8 cellular contexts compared by ENCODE assay signal in the genomic region with DNA sequence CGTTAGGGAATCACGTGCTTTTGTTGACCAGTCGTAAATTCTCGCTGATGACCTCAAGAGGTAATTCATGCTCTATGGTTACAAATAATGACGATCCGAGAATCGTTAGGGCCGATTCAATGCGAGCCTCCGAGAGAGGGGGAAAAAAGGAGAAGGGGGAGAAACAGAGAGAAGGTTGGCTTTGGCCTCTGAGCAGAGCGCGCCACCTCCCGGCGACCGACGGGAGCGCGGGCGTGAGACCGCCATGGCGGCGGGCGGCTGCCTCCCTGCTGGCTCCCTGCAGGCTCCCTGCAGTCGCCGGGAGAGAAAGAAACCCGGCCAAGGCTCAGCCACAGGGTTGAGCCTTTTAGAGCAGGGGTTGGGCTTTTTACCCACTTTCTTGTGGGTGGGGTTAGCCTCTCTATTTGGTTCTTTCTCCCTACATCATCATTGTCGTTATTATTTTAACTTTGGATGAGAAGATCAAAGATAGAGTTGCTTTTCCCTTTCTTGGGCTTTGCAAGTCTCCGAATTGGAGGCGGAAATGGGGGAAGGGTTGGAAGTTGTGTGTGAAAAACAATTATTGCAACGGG. TPM values are rescaled to one million over a fixed set of nuclear protein-coding genes. Genes with fewer than 3 reads are reported as not detected.
DNase-seq lines count a peak whose midpoint lies in the region; ATAC-seq, FAIRE-seq and TF ChIP-seq lines count a peak whose summit lies in the region.

No MANE protein-coding gene starts in this region.

- H3K36me3 Mint-ChIP-seq in activated T-helper 1 cell treated with anti-CD3 and anti-CD28 coated beads, Interleukin-12 subunit alpha, Interleukin-12 subunit beta, Interleukin-2, Interleukin-4 antibody, amounts not matched to agents 30 ng/mL and 10 ng/mL and 1 ng/mL, durations not matched to agents 14 hours and 24 hours and 36 hours (ENCODE audit: low read depth): peaks cover 7% of the 10 kb centered on the region

- no peaks in the 10 kb centered on the region for H3K9me3 Mint-ChIP-seq in activated T-helper 1 cell treated with anti-CD3 and anti-CD28 coated beads, Interleukin-12 subunit alpha, Interleukin-12 subunit beta, Interleukin-2, Interleukin-4 antibody, amounts not matched to agents 30 ng/mL and 10 ng/mL and 1 ng/mL, durations not matched to agents 14 hours and 24 hours and 36 hours

- H3K36me3 ChIP-seq in trophoblast cell (ENCODE audit: control insufficient read depth in 1 of 2, insufficient read depth in 2 of 2, low read length in 2 of 2): peaks cover 3 to 10% of the 10 kb centered on the region in 2 experiments

- WGBS in trophoblast cell (ENCODE audit: extremely low coverage, insufficient coverage, insufficient read length): no CpG with 5 or more reads among the region's 30 CpGs

- no peak overlapping the region for H4K12ac ChIP-seq in trophoblast cell (ENCODE audit: low read depth, low read length)

- peaks cover 11% of the 10 kb centered on the region for H3K79me2 ChIP-seq in trophoblast cell (ENCODE audit: control insufficient read depth, insufficient read depth, low read length, poor library complexity)

- no peak overlapping the region for H2AFZ ChIP-seq in trophoblast cell (ENCODE audit: insufficient read depth, low read length, poor library complexity)

- no peak overlapping the region for H3K18ac ChIP-seq in trophoblast cell (ENCODE audit: low read length)

- peak overlapping the region; percentile 35 for H2BK5ac ChIP-seq in trophoblast cell (ENCODE audit: low read depth, low read length, poor library complexity)

- H2AK5ac ChIP-seq in trophoblast cell (ENCODE audit: low read length): no peak overlapping the region

- FAIRE-seq in urothelium cell line (lab: Jason Lieb, UNC): no peak

- H3K23ac ChIP-seq in trophoblast cell (ENCODE audit: low read length): no peak overlapping the region

- DNase-seq in DMS53 treated with DMSO at 0.1 percent for 48 hours (lab: John Stamatoyannopoulos, UW; ENCODE audit: unreplicated experiment) (peak; percentile 57), RKO (ENCODE audit: low spot score) (peak; percentile 52), foreskin fibroblast (peak; percentile 46 to 84), trophoblast cell (peak; percentile 80 to 86), urothelium cell line (ENCODE audit: low spot score) (peak; percentile 82)
- DNase-seq in Jurkat, Clone E6-1 (ENCODE audit: low read depth, low spot score): peak; percentile 57
- peak; percentile 79 for DNase-seq in activated T-helper 1 cell treated with anti-CD3 and anti-CD28 coated beads, Interleukin-12 subunit alpha, Interleukin-12 subunit beta, Interleukin-2, Interleukin-4 antibody, amounts not matched to agents 30 ng/mL and 10 ng/mL and 1 ng/mL, durations not matched to agents 14 hours and 24 hours and 36 hours (ENCODE audit: low spot score)

- H4K91ac ChIP-seq in trophoblast cell (ENCODE audit: low read depth, low read length): no peak overlapping the region

- peaks cover 75% of the 10 kb centered on the region for H3K27me3 Mint-ChIP-seq in activated T-helper 1 cell treated with anti-CD3 and anti-CD28 coated beads, Interleukin-12 subunit alpha, Interleukin-12 subunit beta, Interleukin-2, Interleukin-4 antibody, amounts not matched to agents 30 ng/mL and 10 ng/mL and 1 ng/mL, durations not matched to agents 14 hours and 24 hours and 36 hours (ENCODE audit: insufficient read depth)

- peaks cover 27% of the 10 kb centered on the region for H3K79me1 ChIP-seq in trophoblast cell (ENCODE audit: low read length)

- peak overlapping the region; percentile 49 for H3K27ac ChIP-seq in trophoblast cell (ENCODE audit: low read depth, low read length)

- H2BK12ac ChIP-seq in trophoblast cell (ENCODE audit: low read length): no peak overlapping the region

- peak overlapping the region; percentile 48 for H3K4me2 ChIP-seq in trophoblast cell (ENCODE audit: low read length)

- H3K9ac ChIP-seq in trophoblast cell (ENCODE audit: low read length): no peak overlapping the region

- H3K9me3 ChIP-seq in trophoblast cell (ENCODE audit: insufficient read depth, low read depth, low read length): no peaks in the 10 kb centered on the region

- H3K27ac Mint-ChIP-seq in activated T-helper 1 cell treated with anti-CD3 and anti-CD28 coated beads, Interleukin-12 subunit alpha, Interleukin-12 subunit beta, Interleukin-2, Interleukin-4 antibody, amounts not matched to agents 30 ng/mL and 10 ng/mL and 1 ng/mL, durations not matched to agents 14 hours and 24 hours and 36 hours: no peak overlapping the region

- no peak overlapping the region for H3K4ac ChIP-seq in trophoblast cell (ENCODE audit: low read depth, low read length)

- peak overlapping the region; percentile 49 for H3K4me3 ChIP-seq in Jurkat, Clone E6-1 (ENCODE audit: low read length)
- no peak overlapping the region for H3K4me3 ChIP-seq in foreskin fibroblast (ENCODE audit: low read depth in 1 of 2, low read length in 2 of 2)
- no peak overlapping the region for H3K4me3 ChIP-seq in trophoblast cell (ENCODE audit: low read depth, low read length)

- no peak overlapping the region for H2BK120ac ChIP-seq in trophoblast cell (ENCODE audit: insufficient read depth, low read length, poor library complexity)

- peak overlapping the region; percentile 59 for H4K8ac ChIP-seq in trophoblast cell (ENCODE audit: low read depth, low read length)

- H3K4me1 Mint-ChIP-seq in activated T-helper 1 cell treated with anti-CD3 and anti-CD28 coated beads, Interleukin-12 subunit alpha, Interleukin-12 subunit beta, Interleukin-2, Interleukin-4 antibody, amounts not matched to agents 30 ng/mL and 10 ng/mL and 1 ng/mL, durations not matched to agents 14 hours and 24 hours and 36 hours (ENCODE audit: low read depth): peaks cover 58% of the 10 kb centered on the region

- peaks cover 3% of the 10 kb centered on the region for H3K27me3 ChIP-seq in trophoblast cell (ENCODE audit: insufficient read depth, low read length)

- no peak for ATAC-seq in GM21723 (IDR thresholded peaks at IDR 0.05; ENCODE audit: unreplicated experiment)

- TF ChIP-seq CTCF in foreskin fibroblast (IDR thresholded peaks at IDR 0.05; ENCODE audit: low read depth, low read length): peak; percentile 90

- H3K14ac ChIP-seq in trophoblast cell (ENCODE audit: low read length): no peak overlapping the region

- intact Hi-C loops in activated T-helper 1 cell treated with anti-CD3 and anti-CD28 coated beads, Interleukin-12 subunit alpha, Interleukin-12 subunit beta, Interleukin-2, Interleukin-4 antibody, amounts not matched to agents 30 ng/mL and 10 ng/mL and 1 ng/mL, durations not matched to agents 14 hours and 24 hours and 36 hours (cut with micrococcal nuclease): loop anchor here (1.0 to 10.0 kb wide), 5 partner anchors 258 to 569 kb away; no protein-coding TSS in a partner anchor

- peak overlapping the region; percentile 82 for H3K4me3 Mint-ChIP-seq in activated T-helper 1 cell treated with anti-CD3 and anti-CD28 coated beads, Interleukin-12 subunit alpha, Interleukin-12 subunit beta, Interleukin-2, Interleukin-4 antibody, amounts not matched to agents 30 ng/mL and 10 ng/mL and 1 ng/mL, durations not matched to agents 14 hours and 24 hours and 36 hours

- H3K4me1 ChIP-seq in trophoblast cell (ENCODE audit: control insufficient read depth in 1 of 2, insufficient read depth in 2 of 2, low read length in 2 of 2): peaks cover 31 to 44% of the 10 kb centered on the region in 2 experiments

RNA-seq across cellular contexts. Expression of gene HOXB5, which starts 0.3 kb away (rescaled TPM):
- not detected for polyA plus RNA-seq in Jurkat, Clone E6-1 (2012; ENCODE audit: insufficient read depth, insufficient read length)
- total RNA-seq in activated T-helper 1 cell treated with anti-CD3 and anti-CD28 coated beads, Interleukin-12 subunit alpha, Interleukin-12 subunit beta, Interleukin-2, Interleukin-4 antibody, amounts not matched to agents 30 ng/mL and 10 ng/mL and 1 ng/mL, durations not matched to agents 14 hours and 24 hours and 36 hours: 0.10 TPM in 1 of 2 replicates, not detected in the other
- 3.2 and 3.5 TPM in 2 replicates for polyA plus RNA-seq in trophoblast cell (2013)

RNA-seq across cellular contexts. Expression of gene HOXB3, which starts 3.9 kb away (rescaled TPM):
- polyA plus RNA-seq in Jurkat, Clone E6-1 (2012; ENCODE audit: insufficient read depth, insufficient read length): 13.5 TPM
- total RNA-seq in activated T-helper 1 cell treated with anti-CD3 and anti-CD28 coated beads, Interleukin-12 subunit alpha, Interleukin-12 subunit beta, Interleukin-2, Interleukin-4 antibody, amounts not matched to agents 30 ng/mL and 10 ng/mL and 1 ng/mL, durations not matched to agents 14 hours and 24 hours and 36 hours: 2.5 and 2.8 TPM in 2 replicates
- 8.1 and 10.4 TPM in 2 replicates for polyA plus RNA-seq in trophoblast cell (2013)

RNA-seq across cellular contexts. Expression of gene HOXB6, which starts 10.9 kb away (rescaled TPM):
- not detected for polyA plus RNA-seq in Jurkat, Clone E6-1 (2012; ENCODE audit: insufficient read depth, insufficient read length)
- 0.71 and 0.99 TPM in 2 replicates for total RNA-seq in activated T-helper 1 cell treated with anti-CD3 and anti-CD28 coated beads, Interleukin-12 subunit alpha, Interleukin-12 subunit beta, Interleukin-2, Interleukin-4 antibody, amounts not matched to agents 30 ng/mL and 10 ng/mL and 1 ng/mL, durations not matched to agents 14 hours and 24 hours and 36 hours
- polyA plus RNA-seq in trophoblast cell (2013): 10.6 and 10.9 TPM in 2 replicates

RNA-seq across cellular contexts. Expression of gene HOXB4, which starts 15.8 kb away (rescaled TPM):
- 8.6 TPM for polyA plus RNA-seq in Jurkat, Clone E6-1 (2012; ENCODE audit: insufficient read depth, insufficient read length)
- 3.8 and 4.2 TPM in 2 replicates for total RNA-seq in activated T-helper 1 cell treated with anti-CD3 and anti-CD28 coated beads, Interleukin-12 subunit alpha, Interleukin-12 subunit beta, Interleukin-2, Interleukin-4 antibody, amounts not matched to agents 30 ng/mL and 10 ng/mL and 1 ng/mL, durations not matched to agents 14 hours and 24 hours and 36 hours
- polyA plus RNA-seq in trophoblast cell (2013): 5.5 and 6.2 TPM in 2 replicates

RNA-seq across cellular contexts. Expression of gene HOXB7, which starts 16.9 kb away (rescaled TPM):
- polyA plus RNA-seq in Jurkat, Clone E6-1 (2012; ENCODE audit: insufficient read depth, insufficient read length): 19.8 TPM
- total RNA-seq in activated T-helper 1 cell treated with anti-CD3 and anti-CD28 coated beads, Interleukin-12 subunit alpha, Interleukin-12 subunit beta, Interleukin-2, Interleukin-4 antibody, amounts not matched to agents 30 ng/mL and 10 ng/mL and 1 ng/mL, durations not matched to agents 14 hours and 24 hours and 36 hours: 0.49 and 0.51 TPM in 2 replicates
- 9.6 and 9.8 TPM in 2 replicates for polyA plus RNA-seq in trophoblast cell (2013)
